ENCODE assay signal across 7 cellular contexts in genomic region chr1:110034451-110035235, GRCh38. TPM values are rescaled to one million over a fixed set of nuclear protein-coding genes. Genes with fewer than 3 reads are reported as not detected.
DNase-seq lines count a peak whose midpoint lies in the region; ATAC-seq, FAIRE-seq and TF ChIP-seq lines count a peak whose summit lies in the region.

Gene STRIP1, plus strand, starts transcription at chr1:110034624. Its CDS starts 14 bp downstream, at chr1:110034638.

- H3K9me3 ChIP-seq in astrocyte (ENCODE audit: insufficient read depth, low read depth, low read length), result no peaks in the 10 kb centered on the region
- H3K9me3 ChIP-seq in hepatocyte (ENCODE audit: low read depth), result no peaks in the 10 kb centered on the region

- H3K4me3 ChIP-seq in astrocyte (ENCODE audit: insufficient read depth, low read depth, low read length) (peak within 1 kb of the TSS; percentile 76), hepatocyte (peak within 1 kb of the TSS; percentile 86)

- ATAC-seq in GM18502 (IDR thresholded peaks at IDR 0.05; ENCODE audit: poor library complexity, unreplicated experiment), result peak; percentile 89
- peak; percentile 85 for ATAC-seq in HG02970 (IDR thresholded peaks at IDR 0.05; ENCODE audit: low FRiP score, unreplicated experiment)

- peaks cover 18% of the 10 kb centered on the region for H3K36me3 ChIP-seq in astrocyte (ENCODE audit: insufficient read depth, low read length)
- no peaks in the 10 kb centered on the region for H3K36me3 ChIP-seq in hepatocyte (replicated peaks; ENCODE audit: insufficient read depth, low read depth)

- H3K27me3 ChIP-seq in astrocyte (ENCODE audit: insufficient read depth, low read length) (no peaks in the 10 kb centered on the region), hepatocyte (no peaks in the 10 kb centered on the region)

- peaks cover 37% of the 10 kb centered on the region for H3K79me2 ChIP-seq in astrocyte (ENCODE audit: insufficient read depth, low read length)
- peaks cover 28% of the 10 kb centered on the region for H3K79me2 ChIP-seq in hepatocyte

- H3K9me3 Mint-ChIP-seq in astrocyte (ENCODE audit: unreplicated experiment), result no peaks in the 10 kb centered on the region

- DNase-seq in NCI-H2029 (lab: John Stamatoyannopoulos, UW) (peak; percentile 93), T-helper 22 cell (ENCODE audit: low read depth) (peak; percentile 85), astrocyte (ENCODE audit: low read depth) (peak; percentile 90), hepatocyte (ENCODE audit: low spot score) (peak; percentile 97), retina (peak; percentile 97)

- 1% methylated on average over 55 of the region's 66 CpGs for WGBS in hepatocyte (ENCODE audit: low lambda C conversion rate, missing lambda C conversion rate)

- H3K27ac Mint-ChIP-seq in astrocyte (ENCODE audit: unreplicated experiment), result peak within 1 kb of the TSS; percentile 63

- H3K9me2 ChIP-seq in hepatocyte (replicated peaks; ENCODE audit: insufficient read depth), result no peaks in the 10 kb centered on the region

- peaks cover 14% of the 10 kb centered on the region for H3K36me3 Mint-ChIP-seq in astrocyte (ENCODE audit: low read depth, unreplicated experiment)

- peaks cover 20% of the 10 kb centered on the region for H3K4me1 ChIP-seq in astrocyte (ENCODE audit: insufficient read depth, low read length)
- peaks cover 6% of the 10 kb centered on the region for H3K4me1 ChIP-seq in hepatocyte (ENCODE audit: insufficient read depth)

- TF ChIP-seq CTCF in astrocyte (IDR thresholded peaks at IDR 0.05; ENCODE audit: insufficient read depth, low read depth, low read length) (no peak), hepatocyte (IDR thresholded peaks at IDR 0.05; ENCODE audit: poor library complexity) (no peak)

- H3K4me2 ChIP-seq in astrocyte (ENCODE audit: low read length) (peak within 1 kb of the TSS; percentile 87), hepatocyte (peak within 1 kb of the TSS; percentile 83)

- H3K4me3 Mint-ChIP-seq in astrocyte (ENCODE audit: unreplicated experiment), result peak within 1 kb of the TSS; percentile 92

- H3K4me1 Mint-ChIP-seq in astrocyte (ENCODE audit: low read depth, unreplicated experiment), result peaks cover 15% of the 10 kb centered on the region

- H2AFZ ChIP-seq in astrocyte (ENCODE audit: low read depth, low read length) (peak within 1 kb of the TSS; percentile 71), hepatocyte (peak within 1 kb of the TSS; percentile 75)

- H4K20me1 ChIP-seq in astrocyte (ENCODE audit: insufficient read depth, low read length) (peaks cover 40% of the 10 kb centered on the region), hepatocyte (ENCODE audit: insufficient read depth, poor library complexity, severe bottlenecking) (peaks cover 24% of the 10 kb centered on the region)

- no peaks in the 10 kb centered on the region for H3K27me3 Mint-ChIP-seq in astrocyte (ENCODE audit: low read depth, unreplicated experiment)

- peak within 1 kb of the TSS; percentile 95 for H3K9ac ChIP-seq in astrocyte (ENCODE audit: low read length)

- peak within 1 kb of the TSS; percentile 83 for H3K27ac ChIP-seq in astrocyte (ENCODE audit: low read depth, low read length)
- peak within 1 kb of the TSS; percentile 97 for H3K27ac ChIP-seq in hepatocyte

- no peak for FAIRE-seq in astrocyte (lab: Jason Lieb, UNC)

RNA-seq across cellular contexts. Expression of gene STRIP1, which starts in this region (rescaled TPM):
- total RNA-seq in astrocyte (40.8 and 42.5 TPM in 2 replicates), hepatocyte (44.6 and 49.0 TPM in 2 replicates)
- 29.1 and 38.0 TPM in 2 replicates for polyA plus RNA-seq in hepatocyte

Comparison
In these comparisons a context has a peak if more than half of its experiments do, and no peak if none do; other contexts are left out.
1. Peak in every context shown above with its lines: DNase-seq, ATAC-seq, H3K4me3 ChIP-seq and H3K27ac ChIP-seq.